Comparison of ENCODE assay signal across 8 cellular contexts in the genomic region with DNA sequence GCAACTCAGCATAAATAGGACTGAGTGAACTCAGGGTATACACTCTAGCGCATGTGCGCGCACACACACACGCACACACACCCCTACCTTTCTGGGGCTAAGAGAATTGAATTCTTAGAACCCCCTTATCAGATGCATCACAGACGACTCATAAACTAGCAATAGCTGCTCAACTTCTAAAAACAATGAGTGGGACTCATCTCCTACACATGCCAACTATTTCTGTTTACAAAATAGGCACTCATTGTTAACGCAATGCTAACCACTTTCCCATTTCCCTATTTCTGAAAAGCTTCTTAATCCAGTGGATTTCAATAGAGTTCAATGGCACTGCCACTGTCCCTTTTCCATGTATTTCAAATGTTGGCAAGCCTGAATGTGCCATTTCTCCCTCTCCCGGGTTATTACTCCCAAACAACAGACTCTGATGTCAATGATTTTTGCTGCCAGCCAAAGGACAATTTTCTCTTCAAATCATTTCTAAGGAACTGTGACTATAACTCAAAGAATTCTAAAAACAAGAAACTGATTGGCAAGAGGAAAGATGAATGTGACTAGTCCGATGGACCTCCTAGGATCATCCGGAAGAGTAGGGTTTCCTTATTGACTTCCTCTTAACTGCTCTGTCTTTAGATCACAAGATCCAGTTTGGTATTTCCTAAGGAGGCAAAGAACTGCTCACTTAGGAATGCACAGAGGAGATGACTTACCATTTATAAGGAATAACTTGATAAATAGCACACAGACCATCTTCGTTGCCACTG. TPM values are rescaled to one million over a fixed set of nuclear protein-coding genes. Genes with fewer than 3 reads are reported as not detected.
DNase-seq lines count a peak whose midpoint lies in the region; ATAC-seq, FAIRE-seq and TF ChIP-seq lines count a peak whose summit lies in the region.

No MANE protein-coding gene starts in this region.

- H3K4me1 Mint-ChIP-seq in Caco-2 (ENCODE audit: low read depth, unreplicated experiment): peaks cover 43% of the 10 kb centered on the region

- no TSS peak for BruUV-seq in Caco-2 (replicated peaks; lab: Mats Ljungman, UMichigan)

- DNase-seq in Caco-2 (no peak), RPMI7951 (ENCODE audit: low read depth) (peak; percentile 85), keratinocyte (ENCODE audit: low read depth, low spot score) (no peak), NCI-H510A (lab: John Stamatoyannopoulos, UW) (no peak), HAP-1 (ENCODE audit: low spot score in 2 of 2) (no peak)
- peak; percentile 77 for DNase-seq in activated naive CD4-positive, alpha-beta T cell treated with Interleukin-2 at 50 U/mL for 16 hours
- DNase-seq in stimulated activated CD8-positive, alpha-beta memory T cell treated with anti-CD3 and anti-CD28 coated beads, Interleukin-4, amount 100 ng/mL, for 24 hours (ENCODE audit: low read depth): peak; percentile 45

- H3K4me1 ChIP-seq in Caco-2 (peaks cover 20% of the 10 kb centered on the region; the same call in 1 of the 2 replicates), keratinocyte (ENCODE audit: control insufficient read depth, extremely low read depth, insufficient read depth, low read length) (peaks cover 54% of the 10 kb centered on the region), HAP-1 (peaks cover 23% of the 10 kb centered on the region)

- CTCF ChIA-PET in Caco-2 (lab: Charles Lee): no interaction called here

- peak overlapping the region; percentile 89 for H3K27ac ChIP-seq in keratinocyte (ENCODE audit: control insufficient read depth, insufficient read depth, low read length)

- no peaks in the 10 kb centered on the region for H3K27me3 ChIP-seq in Caco-2 (replicated peaks; ENCODE audit: control insufficient read depth, insufficient read depth, low read length)
- no peaks in the 10 kb centered on the region for H3K27me3 ChIP-seq in keratinocyte (ENCODE audit: control insufficient read depth, extremely low read depth, insufficient read depth, low read length)
- H3K27me3 ChIP-seq in HAP-1 (ENCODE audit: low read depth): no peaks in the 10 kb centered on the region

- peaks cover 17% of the 10 kb centered on the region for H4K20me1 ChIP-seq in keratinocyte (ENCODE audit: control insufficient read depth, extremely low read depth, insufficient read depth, low read length)

- H3K9me1 ChIP-seq in keratinocyte (ENCODE audit: control insufficient read depth, extremely low read depth, insufficient read depth, low read length): peaks cover 5% of the 10 kb centered on the region

- ATAC-seq in GM18511 (IDR thresholded peaks at IDR 0.05; ENCODE audit: unreplicated experiment): no peak

- POLR2A ChIA-PET in Caco-2 (lab: Charles Lee): no interaction called here

- H3K36me3 ChIP-seq in Caco-2 (ENCODE audit: control insufficient read depth, insufficient read depth, low read length): peaks cover 2% of the 10 kb centered on the region
- peaks cover 17 to 27% of the 10 kb centered on the region in 2 experiments for H3K36me3 ChIP-seq in keratinocyte (ENCODE audit: control insufficient read depth in 2 of 2, extremely low read depth in 1 of 2, insufficient read depth in 2 of 2, low read length in 2 of 2)
- H3K36me3 ChIP-seq in HAP-1 (replicated peaks): peaks cover 47% of the 10 kb centered on the region

- H3K27ac Mint-ChIP-seq in Caco-2 (ENCODE audit: unreplicated experiment): peak overlapping the region; percentile 58

- H3K4me3 Mint-ChIP-seq in Caco-2 (ENCODE audit: unreplicated experiment): no peak overlapping the region

- peak overlapping the region; percentile 43 for H3K9ac ChIP-seq in keratinocyte (ENCODE audit: control insufficient read depth, extremely low read depth, insufficient read depth, low read length)

- peaks cover 50% of the 10 kb centered on the region for H3K79me2 ChIP-seq in keratinocyte (ENCODE audit: control insufficient read depth, insufficient read depth, low read length)

- FAIRE-seq in keratinocyte (lab: Jason Lieb, UNC): peak; percentile 83

- no peaks in the 10 kb centered on the region for H3K9me3 Mint-ChIP-seq in Caco-2 (ENCODE audit: unreplicated experiment)

- dilution Hi-C loops in keratinocyte (cut with MboI; ENCODE audit: extremely low pct_ligation_motif_present, low sequenced_read_pairs): no loop called here

- peaks cover 84% of the 10 kb centered on the region for H3K36me3 Mint-ChIP-seq in Caco-2 (ENCODE audit: insufficient read depth, unreplicated experiment)

- TF ChIP-seq CTCF in Caco-2 (IDR thresholded peaks at IDR 0.05; ENCODE audit: insufficient read depth in 1 of 2, low read depth in 1 of 2, low read length in 1 of 2, severe bottlenecking in 1 of 2, unreplicated experiment in 1 of 2) (no peak), keratinocyte (optimal IDR thresholded peaks at IDR 0.05 in 1 of 3, IDR thresholded peaks at IDR 0.05 in 1 of 3, conservative IDR thresholded peaks at IDR 0.05 in 1 of 3; ENCODE audit: extremely low read depth in 1 of 3, insufficient read depth in 2 of 3, low read length in 3 of 3) (no peak)

- in situ Hi-C loops in HAP-1 (cut with MboI; ENCODE audit: low sequenced_read_pairs): no loop called here

- intact Hi-C loops in Caco-2 (cut with micrococcal nuclease; ENCODE audit: unreplicated experiment): no loop called here

- no peak overlapping the region for H2AFZ ChIP-seq in keratinocyte (ENCODE audit: control insufficient read depth, low read length)

- H3K9me3 ChIP-seq in Caco-2: no peaks in the 10 kb centered on the region
- no peaks in the 10 kb centered on the region for H3K9me3 ChIP-seq in keratinocyte (ENCODE audit: control insufficient read depth, low read depth, low read length)
- no peaks in the 10 kb centered on the region for H3K9me3 ChIP-seq in HAP-1

- peak overlapping the region; percentile 68 for H3K4me2 ChIP-seq in keratinocyte (ENCODE audit: control insufficient read depth, extremely low read depth, insufficient read depth, low read depth, low read length)

- H3K27me3 Mint-ChIP-seq in Caco-2 (ENCODE audit: insufficient read depth, unreplicated experiment): no peaks in the 10 kb centered on the region

- no peak overlapping the region for H3K4me3 ChIP-seq in Caco-2 (ENCODE audit: low read depth, low read length)
- peak overlapping the region in 1 of 3 experiments; percentile 14 for H3K4me3 ChIP-seq in keratinocyte (ENCODE audit: control insufficient read depth in 2 of 3, extremely low read depth in 1 of 3, insufficient read depth in 2 of 3, low read depth in 1 of 3, low read length in 3 of 3)
- no peak overlapping the region for H3K4me3 ChIP-seq in HAP-1

RNA-seq across cellular contexts. Expression of a gene that starts 48.8 kb away (rescaled TPM):
- total RNA-seq in Caco-2 (2022): 245 and 259 TPM in 2 replicates
- total RNA-seq in RPMI7951 (2014; rRNA removed; shearing (Covaris generic)): 6.2 and 7.3 TPM in 2 replicates
- polyA plus RNA-seq in keratinocyte: 96.7 to 134 TPM (median 112 TPM) in 3 replicates
- polyA plus RNA-seq in keratinocyte (2011; ENCODE audit: low read depth): 22.8 TPM
- 44.0 and 85.3 TPM in 2 replicates for polyA plus RNA-seq in keratinocyte (2011; cell fraction: cytosol; rRNA removed)
- 125 and 159 TPM in 2 replicates for polyA plus RNA-seq in keratinocyte (2011; cell fraction: nucleus; rRNA removed)
- 67.3 and 98.6 TPM in 2 replicates for polyA plus RNA-seq in keratinocyte (2012; ENCODE audit: low replicate concordance)
- polyA minus RNA-seq in keratinocyte: 93.3 to 351 TPM (median 247 TPM) in 3 replicates
- polyA minus RNA-seq in keratinocyte (2011; cell fraction: cytosol; rRNA and poly(A)+ RNA removed): 150 TPM
- polyA minus RNA-seq in keratinocyte (2011; cell fraction: nucleus; rRNA and poly(A)+ RNA removed): 272 and 442 TPM in 2 replicates

Comparison
In these comparisons a context has a peak if more than half of its experiments do, and no peak if none do; other contexts are left out.
1. DNase-seq: peak in RPMI7951 (single experiment), activated naive CD4-positive, alpha-beta T cell treated with Interleukin-2 at 50 U/mL for 16 hours (single experiment) and stimulated activated CD8-positive, alpha-beta memory T cell treated with anti-CD3 and anti-CD28 coated beads, Interleukin-4, amount 100 ng/mL, for 24 hours (single experiment); none in Caco-2 (0 of 2), keratinocyte (single experiment), NCI-H510A (single experiment) and HAP-1 (0 of 2).
2. RNA of a gene that starts 48.8 kb away (total RNA-seq): 245 to 259 TPM in Caco-2; 6.2 to 7.3 TPM in RPMI7951; every median in the first group is over 10 times any median in the second.